Comparison of ENCODE assay signal across 14 cellular contexts in genomic region chr7:18289801-18290200, GRCh38.
A peak's percentile ranks its signal among the peaks of the same experiment; 100 is the strongest.
DNase-seq lines count a peak whose midpoint lies in the region; ATAC-seq and TF ChIP-seq lines count a peak whose summit lies in the region.
"Had no signal": no experiment of that assay in that cellular context is flagged by ENCODE, and none has a peak within 500 bp of the region (broad histone marks: within the 10 kb centered on the region; RNA-seq: fewer than 3 reads in every experiment).

No MANE protein-coding gene starts in this region.

- H3K4me3 ChIP-seq in SK-N-MC: peak overlapping the region; percentile 68
- no peak overlapping the region for H3K4me3 ChIP-seq in thyroid gland (replicated peaks in 1 of 3)
- H3K4me3 ChIP-seq: transverse colon had no signal

- H3K4me3 Mint-ChIP-seq in stimulated activated naive B cell treated with anti-CD40 and anti-IgM and Interleukin-4, amounts not matched to agents 10 μg/mL and 1 μg/mL and 100 μg/mL, for 72 hours: peak overlapping the region; percentile 77 to 78
- H3K4me3 Mint-ChIP-seq: activated CD4-positive, alpha-beta memory T cell treated with anti-CD3 and anti-CD28 coated beads for 36 hours had no signal

- H3K4me1 Mint-ChIP-seq in stimulated activated naive B cell treated with anti-CD40 and anti-IgM and Interleukin-4, amounts not matched to agents 10 μg/mL and 1 μg/mL and 100 μg/mL, for 72 hours: peaks cover 34 to 57% of the 10 kb centered on the region in 2 donors

- no peaks in the 10 kb centered on the region for H3K36me3 ChIP-seq in SK-N-MC (ENCODE audit: insufficient read depth, low read length)
- H3K36me3 ChIP-seq in thyroid gland: no peaks in the 10 kb centered on the region
- H3K36me3 ChIP-seq: transverse colon had no signal

- WGBS in thyroid gland, 2 donors: 59 to 61% methylated on average over 4 of the region's 4 CpGs

- H3K9me3 ChIP-seq in SK-N-MC (ENCODE audit: low read depth, low read length) (no peaks in the 10 kb centered on the region), thyroid gland (no peaks in the 10 kb centered on the region)
- H3K9me3 ChIP-seq: transverse colon had no signal

- DNase-seq in left cardiac atrium (no peak), Right ventricle myocardium superior (no peak), SK-N-MC (ENCODE audit: low read depth, low spot score) (no peak), thyroid gland (no peak)
- DNase-seq in stimulated activated naive B cell treated with anti-CD40 and anti-IgM and Interleukin-4, amounts not matched to agents 10 μg/mL and 1 μg/mL and 100 μg/mL, for 72 hours: no peak
- DNase-seq: activated CD4-positive, alpha-beta memory T cell treated with anti-CD3 and anti-CD28 coated beads for 36 hours; NCI-H1092; T-cell; transverse colon had no signal

- TF ChIP-seq CTCF in thyroid gland (IDR thresholded peaks at IDR 0.05): no peak

- peak overlapping the region; percentile 65 for H3K27ac Mint-ChIP-seq in stimulated activated naive B cell treated with anti-CD40 and anti-IgM and Interleukin-4, amounts not matched to agents 10 μg/mL and 1 μg/mL and 100 μg/mL, for 72 hours
- H3K27ac Mint-ChIP-seq: activated CD4-positive, alpha-beta memory T cell treated with anti-CD3 and anti-CD28 coated beads for 36 hours; activated naive CD4-positive, alpha-beta T cell treated with anti-CD3 and anti-CD28 coated beads, Interleukin-2, amount 50 U/mL, for 72 hours had no signal

- no peaks in the 10 kb centered on the region for H3K27me3 ChIP-seq in thyroid gland
- H3K27me3 ChIP-seq: transverse colon had no signal

- H3K9ac ChIP-seq in SK-N-MC (ENCODE audit: insufficient read length): peak overlapping the region; percentile 3

- H3K27me3 Mint-ChIP-seq in stimulated activated naive B cell treated with anti-CD40 and anti-IgM and Interleukin-4, amounts not matched to agents 10 μg/mL and 1 μg/mL and 100 μg/mL, for 72 hours: no peaks in the 10 kb centered on the region

- TF ChIP-seq POLR2A in thyroid gland (IDR thresholded peaks at IDR 0.05): no peak

- H3K27ac ChIP-seq in SK-N-MC (peak overlapping the region; percentile 75), thyroid gland (no peak overlapping the region)
- H3K27ac ChIP-seq: transverse colon had no signal

- peaks cover under 1 to 5% of the 10 kb centered on the region in 2 donors for H3K36me3 Mint-ChIP-seq in stimulated activated naive B cell treated with anti-CD40 and anti-IgM and Interleukin-4, amounts not matched to agents 10 μg/mL and 1 μg/mL and 100 μg/mL, for 72 hours
- H3K36me3 Mint-ChIP-seq: activated CD4-positive, alpha-beta memory T cell treated with anti-CD3 and anti-CD28 coated beads for 36 hours; activated naive CD4-positive, alpha-beta T cell treated with anti-CD3 and anti-CD28 coated beads, Interleukin-2, amount 50 U/mL, for 72 hours; T-cell had no signal

- H3K4me1 ChIP-seq in thyroid gland: no peaks in the 10 kb centered on the region

- intact Hi-C loops in left cardiac atrium (cut with DNase I): loop anchor here in 1 of 2 donors (10.0 kb wide), 1 partner anchor 75 kb away; no protein-coding TSS in a partner anchor
- intact Hi-C loops in Right ventricle myocardium superior (cut with DNase I): no loop called here
- intact Hi-C loops in thyroid gland (cut with DNase I): no loop called here

- no peaks in the 10 kb centered on the region for H3K9me3 Mint-ChIP-seq in stimulated activated naive B cell treated with anti-CD40 and anti-IgM and Interleukin-4, amounts not matched to agents 10 μg/mL and 1 μg/mL and 100 μg/mL, for 72 hours
- H3K9me3 Mint-ChIP-seq: activated CD4-positive, alpha-beta memory T cell treated with anti-CD3 and anti-CD28 coated beads for 36 hours; activated naive CD4-positive, alpha-beta T cell treated with anti-CD3 and anti-CD28 coated beads, Interleukin-2, amount 50 U/mL, for 72 hours; T-cell had no signal

- ATAC-seq in left cardiac atrium (peak; percentile 14 to 34), Right ventricle myocardium superior (ENCODE audit: poor library complexity) (no peak), HG02763 (IDR thresholded peaks at IDR 0.05; ENCODE audit: unreplicated experiment) (peak; percentile 3), HG02970 (IDR thresholded peaks at IDR 0.05; ENCODE audit: low FRiP score, unreplicated experiment) (no peak), GM21515 (IDR thresholded peaks at IDR 0.05; ENCODE audit: unreplicated experiment) (no peak)
- ATAC-seq in stimulated activated naive B cell treated with anti-CD40 and anti-IgM and Interleukin-4, amounts not matched to agents 10 μg/mL and 1 μg/mL and 100 μg/mL, for 72 hours (replicated peaks): no peak
- ATAC-seq: activated naive CD4-positive, alpha-beta T cell treated with anti-CD3 and anti-CD28 coated beads, Interleukin-2, amount 50 U/mL, for 72 hours; sciatic nerve had no signal

Comparison
In these comparisons a context has a peak if more than half of its experiments do, and no peak if none do; other contexts are left out.
1. ATAC-seq: peak in left cardiac atrium (2 of 2) and HG02763 (single experiment); none in Right ventricle myocardium superior (single experiment), stimulated activated naive B cell treated with anti-CD40 and anti-IgM and Interleukin-4, amounts not matched to agents 10 μg/mL and 1 μg/mL and 100 μg/mL, for 72 hours (0 of 2), HG02970 (single experiment) and GM21515 (single experiment).